14 cellular contexts compared by ENCODE assay signal in genomic region chr20:12594410-12595130, GRCh38.
DNase-seq lines count a peak whose midpoint lies in the region; ATAC-seq and TF ChIP-seq lines count a peak whose summit lies in the region.
"Had no signal": no experiment of that assay in that cellular context is flagged by ENCODE, and none has a peak within 500 bp of the region (broad histone marks: within the 10 kb centered on the region; RNA-seq: fewer than 3 reads in every experiment).

No MANE protein-coding gene starts in this region.

- H2BK5ac ChIP-seq in mesenchymal stem cell (ENCODE audit: low read depth, low read length, poor library complexity, severe bottlenecking): no peak overlapping the region

- H3K4me2 ChIP-seq in mesenchymal stem cell (ENCODE audit: low read length, poor library complexity, severe bottlenecking): no peak overlapping the region

- H3K4me3 Mint-ChIP-seq in Calu3 (ENCODE audit: low read depth, unreplicated experiment): no peak overlapping the region
- H3K4me3 Mint-ChIP-seq: activated B cell treated with CpG ODN at 0.5 μM for 24 hours; CD8-positive, alpha-beta memory T cell; natural killer cell treated with Interleukin-12 subunit alpha and Interleukin-12 subunit beta and Interleukin-15 and Interleukin-18, amount 100 ng/mL, for 72 hours had no signal

- WGBS in mesenchymal stem cell: 46% methylated on average over 1 of the region's 2 CpGs

- H3K4ac ChIP-seq in mesenchymal stem cell (ENCODE audit: low read depth in 1 of 2, low read length in 2 of 2): no peak overlapping the region

- POLR2A ChIA-PET in HEK293 (lab: Yijun Ruan, JAX): interaction anchor here (0.7 kb wide), 2 partner anchors 15 to 20 kb away, joined by 3 read pairs; no protein-coding TSS in a partner anchor

- no peak overlapping the region for H2AFZ ChIP-seq in mesenchymal stem cell (ENCODE audit: low read depth, low read length)

- no peak overlapping the region for H4K91ac ChIP-seq in mesenchymal stem cell (ENCODE audit: low read length)

- no peaks in the 10 kb centered on the region for H3K9me3 ChIP-seq in HEK293 (ENCODE audit: control insufficient read depth, insufficient read depth, low read depth, low read length)
- H3K9me3 ChIP-seq in mesenchymal stem cell (ENCODE audit: control insufficient read depth, low read length): peaks cover 4% of the 10 kb centered on the region
- H3K9me3 ChIP-seq: thyroid gland had no signal

- H2BK12ac ChIP-seq in mesenchymal stem cell (ENCODE audit: low read length in 2 of 2): no peak overlapping the region

- H3K23ac ChIP-seq in mesenchymal stem cell (ENCODE audit: low read length in 2 of 2): no peak overlapping the region

- no TSS peak for BruUV-seq in Calu3 (replicated peaks; lab: Mats Ljungman, UMichigan)

- H3K27ac ChIP-seq in HEK293 (ENCODE audit: extremely low read depth, low read depth, low read length) (no peak overlapping the region), mesenchymal stem cell (ENCODE audit: low read length, poor library complexity, severe bottlenecking) (no peak overlapping the region)
- H3K27ac ChIP-seq: thyroid gland had no signal

- no peak overlapping the region for H4K8ac ChIP-seq in mesenchymal stem cell (ENCODE audit: low read length)

- H3K4me1 ChIP-seq in HEK293 (ENCODE audit: control insufficient read depth, insufficient read depth, low read length) (peaks cover 2% of the 10 kb centered on the region; the same call in 1 of the 2 replicates), mesenchymal stem cell (ENCODE audit: control insufficient read depth, insufficient read depth, low read depth, low read length) (no peaks in the 10 kb centered on the region)

- no peaks in the 10 kb centered on the region for H3K27me3 Mint-ChIP-seq in Calu3 (ENCODE audit: unreplicated experiment)
- H3K27me3 Mint-ChIP-seq: activated B cell treated with CpG ODN at 0.5 μM for 24 hours; CD8-positive, alpha-beta memory T cell; natural killer cell treated with Interleukin-12 subunit alpha and Interleukin-12 subunit beta and Interleukin-15 and Interleukin-18, amount 100 ng/mL, for 72 hours had no signal

- no peaks in the 10 kb centered on the region for H3K27me3 ChIP-seq in mesenchymal stem cell (ENCODE audit: control insufficient read depth in 1 of 2, insufficient read depth in 1 of 2, low read length in 2 of 2)
- H3K27me3 ChIP-seq: thyroid gland had no signal

- no peak overlapping the region for H3K14ac ChIP-seq in mesenchymal stem cell (ENCODE audit: low read length in 2 of 2)

- no peak overlapping the region for H2BK15ac ChIP-seq in mesenchymal stem cell (ENCODE audit: low read depth, poor library complexity, severe bottlenecking)

- no peak overlapping the region for H2BK120ac ChIP-seq in mesenchymal stem cell (ENCODE audit: low read depth, low read length)

- H3K9me3 Mint-ChIP-seq in Calu3 (ENCODE audit: low read depth, unreplicated experiment): no peaks in the 10 kb centered on the region
- H3K9me3 Mint-ChIP-seq: activated B cell treated with CpG ODN at 0.5 μM for 24 hours had no signal

- intact Hi-C loops in Calu3 (cut with micrococcal nuclease; ENCODE audit: unreplicated experiment): no loop called here

- H3K27ac Mint-ChIP-seq in Calu3 (ENCODE audit: unreplicated experiment): no peak overlapping the region
- H3K27ac Mint-ChIP-seq: activated B cell treated with CpG ODN at 0.5 μM for 24 hours; CD8-positive, alpha-beta memory T cell; natural killer cell treated with Interleukin-12 subunit alpha and Interleukin-12 subunit beta and Interleukin-15 and Interleukin-18, amount 100 ng/mL, for 72 hours had no signal

- TF ChIP-seq CTCF in Calu3 (IDR thresholded peaks at IDR 0.05; ENCODE audit: unreplicated experiment): no peak
- TF ChIP-seq CTCF in HEK293 (tag by site-specific recombination; IDR thresholded peaks at IDR 0.05): no peak

- H3K9ac ChIP-seq in mesenchymal stem cell (ENCODE audit: low read length): no peak overlapping the region

- H3K18ac ChIP-seq in mesenchymal stem cell (ENCODE audit: low read depth in 1 of 2, low read length in 2 of 2): no peak overlapping the region

- no peaks in the 10 kb centered on the region for H3K79me1 ChIP-seq in mesenchymal stem cell (replicated peaks; ENCODE audit: low read length, poor library complexity, severe bottlenecking)

- H3K36me3 Mint-ChIP-seq in Calu3 (ENCODE audit: insufficient read depth, unreplicated experiment): no peaks in the 10 kb centered on the region
- H3K36me3 Mint-ChIP-seq: CD8-positive, alpha-beta memory T cell; natural killer cell treated with Interleukin-12 subunit alpha and Interleukin-12 subunit beta and Interleukin-15 and Interleukin-18, amount 100 ng/mL, for 72 hours had no signal

- ATAC-seq in HG02588 (IDR thresholded peaks at IDR 0.05; ENCODE audit: unreplicated experiment) (no peak), GM18517 (IDR thresholded peaks at IDR 0.05; ENCODE audit: unreplicated experiment) (no peak)
- ATAC-seq: natural killer cell treated with Interleukin-12 subunit alpha and Interleukin-12 subunit beta and Interleukin-15 and Interleukin-18, amount 100 ng/mL, for 72 hours had no signal

- DNase-seq in Calu3: peak; percentile 1
- peak; percentile 80 for DNase-seq in SK-MEL-5 (ENCODE audit: low read depth, low spot score)
- peak; percentile 61 for DNase-seq in mesenchymal stem cell
- DNase-seq in NCI-H1092 (lab: John Stamatoyannopoulos, UW): no peak
- no peak for DNase-seq in occipital lobe (lab: John Stamatoyannopoulos, UW)
- DNase-seq: activated B cell treated with CpG ODN at 0.5 μM for 24 hours; CD8-positive, alpha-beta memory T cell; kidney glomerular epithelial cell; small intestine; thyroid gland had no signal

- H3K4me1 Mint-ChIP-seq in Calu3 (ENCODE audit: low read depth, unreplicated experiment): no peaks in the 10 kb centered on the region
- H3K4me1 Mint-ChIP-seq: activated B cell treated with CpG ODN at 0.5 μM for 24 hours had no signal

- in situ Hi-C loops in SK-MEL-5 (cut with HindIII; ENCODE audit: low pct_unique_long_range_greater_than_20kb, low sequenced_read_pairs): no loop called here

- H3K36me3 ChIP-seq in HEK293 (ENCODE audit: control insufficient read depth in 2 of 2, insufficient read depth in 1 of 2, low read length in 2 of 2) (no peaks in the 10 kb centered on the region), mesenchymal stem cell (ENCODE audit: control insufficient read depth in 1 of 2, insufficient read depth in 2 of 2, low read depth in 1 of 2, low read length in 2 of 2) (no peaks in the 10 kb centered on the region)
- H3K36me3 ChIP-seq: thyroid gland had no signal

- CTCF ChIA-PET in Calu3 (lab: Charles Lee) (no interaction called here), HEK293 (lab: Yijun Ruan, JAX) (interaction anchor here (0.6 kb wide), 1 partner anchor 368 kb away, joined by 3 read pairs; no protein-coding TSS in a partner anchor)

- no peak overlapping the region for H2AK5ac ChIP-seq in mesenchymal stem cell (ENCODE audit: low read length, severe bottlenecking)

- H3K4me3 ChIP-seq in HEK293 (ENCODE audit: low read depth, low read length): no peak overlapping the region
- H3K4me3 ChIP-seq in mesenchymal stem cell (ENCODE audit: insufficient read depth in 1 of 2, low read depth in 1 of 2, low read length in 2 of 2): no peak overlapping the region
- H3K4me3 ChIP-seq: thyroid gland had no signal

TF ChIP-seq in HEK293, 187 proteins besides CTCF, POLR2A, EP300 and RAD21:
- TF ChIP-seq KLF1 (tag by site-specific recombination; IDR thresholded peaks at IDR 0.05) (no peak), ZNF561 (tag by site-specific recombination; IDR thresholded peaks at IDR 0.05; ENCODE audit: borderline replicate concordance) (no peak), ZNF777 (tag by site-specific recombination; IDR thresholded peaks at IDR 0.05; ENCODE audit: borderline replicate concordance) (no peak), ZBTB48 (tag by site-specific recombination; IDR thresholded peaks at IDR 0.05) (peak; percentile 39; the same call in 1 of the 2 replicates), ZNF211 (tag by site-specific recombination; IDR thresholded peaks at IDR 0.05; ENCODE audit: low read depth) (no peak), ZNF10 (tag by site-specific recombination; IDR thresholded peaks at IDR 0.05) (no peak)

Comparison
In these comparisons a context has a peak if more than half of its experiments do, and no peak if none do; other contexts are left out.
1. DNase-seq: peak in Calu3 (single experiment), SK-MEL-5 (single experiment) and mesenchymal stem cell (single experiment); none in NCI-H1092 (single experiment) and occipital lobe (single experiment).